In genomic region chr5:67355135-67355729, GRCh38 we compare ENCODE assay signal across 25 cellular contexts.
"Had no signal": no experiment of that assay in that cellular context is flagged by ENCODE, and none has a peak within 500 bp of the region (broad histone marks: within the 10 kb centered on the region; RNA-seq: fewer than 3 reads in every experiment).

No MANE protein-coding gene starts in this region.

- FAIRE-seq: astrocyte, colon, islet of Langerhans had no signal

- H3K27ac Mint-ChIP-seq: activated B cell treated with CpG ODN at 0.5 μM for 24 hours; activated CD4-positive, alpha-beta memory T cell treated with anti-CD3 and anti-CD28 coated beads for 36 hours; activated CD4-positive, alpha-beta T cell treated with anti-CD3 and anti-CD28 coated beads for 36 hours; activated naive CD8-positive, alpha-beta T cell treated with anti-CD3 and anti-CD28 coated beads for 36 hours; stimulated activated naive B cell treated with anti-CD40 and anti-IgM and Interleukin-4, amounts not matched to agents 10 μg/mL and 1 μg/mL and 100 μg/mL, for 72 hours had no signal

- H3K9me3 Mint-ChIP-seq: activated B cell treated with CpG ODN at 0.5 μM for 24 hours; activated CD4-positive, alpha-beta memory T cell treated with anti-CD3 and anti-CD28 coated beads for 36 hours; activated naive CD8-positive, alpha-beta T cell treated with anti-CD3 and anti-CD28 coated beads for 36 hours; central memory CD8-positive, alpha-beta T cell; nephron progenitor cell had no signal

- H3K27me3 ChIP-seq: breast epithelium, dorsolateral prefrontal cortex, esophagus squamous epithelium, gastrocnemius medialis, sigmoid colon, transverse colon, vagina had no signal

- H3K4me3 Mint-ChIP-seq: activated B cell treated with CpG ODN at 0.5 μM for 24 hours; activated CD4-positive, alpha-beta memory T cell treated with anti-CD3 and anti-CD28 coated beads for 36 hours; activated CD4-positive, alpha-beta T cell treated with anti-CD3 and anti-CD28 coated beads for 36 hours; activated naive CD8-positive, alpha-beta T cell treated with anti-CD3 and anti-CD28 coated beads for 36 hours; central memory CD8-positive, alpha-beta T cell; nephron progenitor cell; stimulated activated naive B cell treated with anti-CD40 and anti-IgM and Interleukin-4, amounts not matched to agents 10 μg/mL and 1 μg/mL and 100 μg/mL, for 72 hours had no signal

- H3K36me3 Mint-ChIP-seq: activated CD4-positive, alpha-beta memory T cell treated with anti-CD3 and anti-CD28 coated beads for 36 hours; activated naive CD8-positive, alpha-beta T cell treated with anti-CD3 and anti-CD28 coated beads for 36 hours; stimulated activated naive B cell treated with anti-CD40 and anti-IgM and Interleukin-4, amounts not matched to agents 10 μg/mL and 1 μg/mL and 100 μg/mL, for 72 hours had no signal

- DNase-seq: activated B cell treated with CpG ODN at 0.5 μM for 24 hours; activated CD4-positive, alpha-beta memory T cell treated with anti-CD3 and anti-CD28 coated beads for 36 hours; activated CD4-positive, alpha-beta T cell treated with anti-CD3 and anti-CD28 coated beads for 36 hours; activated naive CD4-positive, alpha-beta T cell treated with Interleukin-2 at 50 U/mL for 16 hours; activated naive CD8-positive, alpha-beta T cell treated with anti-CD3 and anti-CD28 coated beads for 36 hours; activated T-cell treated with anti-CD3 and anti-CD28 coated beads, Interleukin-2, amount 50 U/mL, for 48 hours; dorsolateral prefrontal cortex; esophagus squamous epithelium; gastrocnemius medialis; head of caudate nucleus; hypothalamus; left ventricle myocardium superior; nephron progenitor cell; occipital lobe; sigmoid colon; stimulated activated CD4-positive, alpha-beta T cell treated with anti-CD3 and anti-CD28 coated beads, Interleukin-15, amount 100 ng/mL, for 24 hours; stimulated activated naive B cell treated with anti-CD40 and anti-IgM and Interleukin-4, amounts not matched to agents 10 μg/mL and 1 μg/mL and 100 μg/mL, for 72 hours; transverse colon had no signal

- H3K27me3 Mint-ChIP-seq: activated CD4-positive, alpha-beta T cell treated with anti-CD3 and anti-CD28 coated beads for 36 hours; activated naive CD8-positive, alpha-beta T cell treated with anti-CD3 and anti-CD28 coated beads for 36 hours; central memory CD8-positive, alpha-beta T cell had no signal

- H3K4me2 ChIP-seq: smooth muscle cell had no signal

- H3K27ac ChIP-seq: breast epithelium, esophagus squamous epithelium, gastrocnemius medialis, sigmoid colon, vagina had no signal

- H3K4me1 ChIP-seq: breast epithelium, gastrocnemius medialis had no signal

- H3K4me3 ChIP-seq: breast epithelium, dorsolateral prefrontal cortex, esophagus squamous epithelium, gastrocnemius medialis, sigmoid colon, smooth muscle cell, transverse colon, vagina had no signal

- H3K9me3 ChIP-seq: breast epithelium, esophagus squamous epithelium, gastrocnemius medialis, sigmoid colon, transverse colon, vagina had no signal

- H3K36me3 ChIP-seq: breast epithelium, esophagus squamous epithelium, gastrocnemius medialis, sigmoid colon, transverse colon, vagina had no signal
